In the genomic region with DNA sequence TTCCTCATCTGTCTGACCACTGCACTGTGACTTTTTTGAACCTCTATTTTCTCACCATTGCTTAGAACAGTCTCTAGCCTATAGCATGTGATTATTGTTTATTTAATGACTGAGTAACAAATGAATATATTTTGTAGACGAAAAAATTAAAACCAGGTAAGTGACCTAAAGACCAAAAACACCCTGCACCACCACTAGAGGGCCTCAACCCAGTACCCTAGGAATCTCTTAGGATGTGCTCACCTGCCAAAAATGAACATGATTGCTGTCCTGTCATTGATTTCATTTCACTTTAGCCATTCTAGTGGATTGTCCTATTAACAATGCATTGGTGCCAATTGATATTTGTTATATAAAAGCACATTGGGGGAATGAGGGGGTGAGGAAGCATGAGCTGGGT, we compare ENCODE assay signal across 11 cellular contexts.
A peak's percentile ranks its signal among the peaks of the same experiment; 100 is the strongest.
DNase-seq lines count a peak whose midpoint lies in the region; ATAC-seq and TF ChIP-seq lines count a peak whose summit lies in the region.
"Had no signal": no experiment of that assay in that cellular context is flagged by ENCODE, and none has a peak within 500 bp of the region (broad histone marks: within the 10 kb centered on the region; RNA-seq: fewer than 3 reads in every experiment).

No MANE protein-coding gene starts in this region.

- ATAC-seq in SK-N-SH treated with all-trans-retinoic acid at 6 μM for 48 hours (no peak), HG03135 (IDR thresholded peaks at IDR 0.05; ENCODE audit: unreplicated experiment) (no peak), HG03280 (IDR thresholded peaks at IDR 0.05; ENCODE audit: unreplicated experiment) (no peak)
- ATAC-seq in naive thymus-derived CD4-positive, alpha-beta T cell: no peak

- TF ChIP-seq CTCF in SK-N-SH (IDR thresholded peaks at IDR 0.05): peak; percentile 51
- TF ChIP-seq CTCF in chondrocyte (IDR thresholded peaks at IDR 0.05): peak; percentile 64
- TF ChIP-seq CTCF in neural progenitor cell (IDR thresholded peaks at IDR 0.05): peak; percentile 53

- no peaks in the 10 kb centered on the region; a peak in 1 of 4 replicates for H3K4me1 ChIP-seq in SK-N-SH (ENCODE audit: control insufficient read depth in 1 of 2, insufficient read depth in 2 of 2, low read depth in 1 of 2, low read length in 1 of 2)
- peaks cover 9% of the 10 kb centered on the region for H3K4me1 ChIP-seq in neural progenitor cell
- H3K4me1 ChIP-seq in naive thymus-derived CD4-positive, alpha-beta T cell (ENCODE audit: control insufficient read depth in 2 of 2, insufficient read depth in 2 of 2, low read length in 2 of 2): no peaks in the 10 kb centered on the region
- H3K4me1 ChIP-seq: ascending aorta had no signal

- H3K9me3 ChIP-seq in SK-N-SH (no peaks in the 10 kb centered on the region), neural progenitor cell (ENCODE audit: low read depth) (no peaks in the 10 kb centered on the region)
- no peaks in the 10 kb centered on the region for H3K9me3 ChIP-seq in naive thymus-derived CD4-positive, alpha-beta T cell (ENCODE audit: control insufficient read depth in 2 of 3, low read length in 3 of 3)
- H3K9me3 ChIP-seq: ascending aorta had no signal

- H3K36me3 Mint-ChIP-seq in chondrocyte (ENCODE audit: low read depth) (no peaks in the 10 kb centered on the region), neural progenitor cell (no peaks in the 10 kb centered on the region)
- H3K36me3 Mint-ChIP-seq in naive thymus-derived CD4-positive, alpha-beta T cell: no peaks in the 10 kb centered on the region
- H3K36me3 Mint-ChIP-seq: CD4-positive, CD25-positive, alpha-beta regulatory T cell had no signal

- H3F3A ChIP-seq in SK-N-SH (replicated peaks; ENCODE audit: insufficient read depth): no peaks in the 10 kb centered on the region
- no peaks in the 10 kb centered on the region for H3F3A ChIP-seq in neural progenitor cell (ENCODE audit: low read depth)

- H3K9me2 ChIP-seq in SK-N-SH: no peaks in the 10 kb centered on the region

- H3K27ac Mint-ChIP-seq in chondrocyte (ENCODE audit: unreplicated experiment) (no peak overlapping the region), neural progenitor cell (no peak overlapping the region)
- H3K27ac Mint-ChIP-seq in naive thymus-derived CD4-positive, alpha-beta T cell: no peak overlapping the region
- H3K27ac Mint-ChIP-seq: CD4-positive, CD25-positive, alpha-beta regulatory T cell had no signal

- H3K9ac ChIP-seq in SK-N-SH (no peak overlapping the region), neural progenitor cell (no peak overlapping the region)

- intact Hi-C loops in naive thymus-derived CD4-positive, alpha-beta T cell (cut with micrococcal nuclease): loop anchor here in 1 of 2 donors (10.0 kb wide), 1 partner anchor 1139 kb away; no protein-coding TSS in a partner anchor

- CTCF ChIA-PET in SK-N-SH (lab: Yijun Ruan, JAX): interaction anchor here (0.7 to 1.9 kb wide), 5 partner anchors 9 to 373 kb away, joined by 3 to 6 read pairs (median 3); no protein-coding TSS in a partner anchor
- CTCF ChIA-PET in naive thymus-derived CD4-positive, alpha-beta T cell (lab: Charles Lee): no interaction called here

- H3K9me3 Mint-ChIP-seq in chondrocyte (ENCODE audit: low read depth): no peaks in the 10 kb centered on the region
- H3K9me3 Mint-ChIP-seq in neural progenitor cell: no peaks in the 10 kb centered on the region
- no peaks in the 10 kb centered on the region for H3K9me3 Mint-ChIP-seq in naive thymus-derived CD4-positive, alpha-beta T cell

- H3K27ac ChIP-seq in SK-N-SH (ENCODE audit: low read depth in 2 of 2, low read length in 1 of 2) (no peak overlapping the region), neural progenitor cell (no peak overlapping the region)
- no peak overlapping the region for H3K27ac ChIP-seq in naive thymus-derived CD4-positive, alpha-beta T cell (ENCODE audit: low read depth, low read length)
- H3K27ac ChIP-seq: ascending aorta had no signal

- H4K20me1 ChIP-seq in SK-N-SH (ENCODE audit: insufficient read depth) (no peaks in the 10 kb centered on the region), neural progenitor cell (ENCODE audit: low read depth) (no peaks in the 10 kb centered on the region)

- H2AFZ ChIP-seq in SK-N-SH (ENCODE audit: low read depth) (no peak overlapping the region), neural progenitor cell (replicated peaks) (no peak overlapping the region)

- H3K4me3 Mint-ChIP-seq in chondrocyte (ENCODE audit: unreplicated experiment) (no peak overlapping the region), neural progenitor cell (no peak overlapping the region)
- no peak overlapping the region for H3K4me3 Mint-ChIP-seq in naive thymus-derived CD4-positive, alpha-beta T cell
- H3K4me3 Mint-ChIP-seq: CD4-positive, CD25-positive, alpha-beta regulatory T cell had no signal

- 81% methylated on average over 1 of the region's 1 CpG for WGBS in SK-N-SH (ENCODE audit: low lambda C conversion rate)

- H3K79me2 ChIP-seq in SK-N-SH (ENCODE audit: insufficient read depth) (no peaks in the 10 kb centered on the region), neural progenitor cell (ENCODE audit: low read depth) (no peaks in the 10 kb centered on the region)

- H3K27me3 ChIP-seq in SK-N-SH (ENCODE audit: insufficient read depth) (no peaks in the 10 kb centered on the region), neural progenitor cell (no peaks in the 10 kb centered on the region)
- no peaks in the 10 kb centered on the region for H3K27me3 ChIP-seq in naive thymus-derived CD4-positive, alpha-beta T cell (ENCODE audit: control insufficient read depth in 2 of 2, insufficient read depth in 2 of 2, low read length in 2 of 2)
- H3K27me3 ChIP-seq: ascending aorta had no signal

- DNase-seq in SK-N-SH (no peak), HuH-7 (ENCODE audit: low spot score) (peak; percentile 10), chondrocyte (ENCODE audit: low spot score) (no peak), neural progenitor cell (ENCODE audit: low spot score) (no peak)
- no peak for DNase-seq in naive thymus-derived CD4-positive, alpha-beta T cell
- DNase-seq: activated CD4-positive, alpha-beta T cell treated with anti-CD3 and anti-CD28 coated beads, Interleukin-2, amount 50 U/mL, for 4 hours had no signal

- H3K27me3 Mint-ChIP-seq in chondrocyte (ENCODE audit: low read depth) (no peaks in the 10 kb centered on the region), neural progenitor cell (ENCODE audit: insufficient read depth, low read depth) (no peaks in the 10 kb centered on the region)
- peaks cover 0 to 17% (median 4%) of the 10 kb centered on the region in 5 donors for H3K27me3 Mint-ChIP-seq in naive thymus-derived CD4-positive, alpha-beta T cell
- H3K27me3 Mint-ChIP-seq: CD4-positive, CD25-positive, alpha-beta regulatory T cell had no signal

- no peak for TF ChIP-seq EP300 in SK-N-SH (IDR thresholded peaks at IDR 0.05; ENCODE audit: borderline replicate concordance in 1 of 2, low read depth in 1 of 2, low read length in 1 of 2)

- no peak for TF ChIP-seq RAD21 in SK-N-SH (IDR thresholded peaks at IDR 0.05; ENCODE audit: low read length)

- H3K4me2 ChIP-seq in SK-N-SH: no peak overlapping the region
- H3K4me2 ChIP-seq in neural progenitor cell: no peak overlapping the region

- H3K4me3 ChIP-seq in SK-N-SH (ENCODE audit: low read depth in 2 of 2, low read length in 1 of 2): no peak overlapping the region
- H3K4me3 ChIP-seq in neural progenitor cell: no peak overlapping the region
- H3K4me3 ChIP-seq in naive thymus-derived CD4-positive, alpha-beta T cell (ENCODE audit: low read length): no peak overlapping the region
- H3K4me3 ChIP-seq: ascending aorta had no signal

- H3K36me3 ChIP-seq in SK-N-SH (replicated peaks in 1 of 2; ENCODE audit: control insufficient read depth in 1 of 2, insufficient read depth in 2 of 2, low read length in 1 of 2) (no peaks in the 10 kb centered on the region), neural progenitor cell (no peaks in the 10 kb centered on the region)
- H3K36me3 ChIP-seq in naive thymus-derived CD4-positive, alpha-beta T cell (ENCODE audit: control insufficient read depth in 2 of 3, insufficient read depth in 3 of 3, low read length in 3 of 3): no peaks in the 10 kb centered on the region
- H3K36me3 ChIP-seq: ascending aorta had no signal

- H3K4me1 Mint-ChIP-seq in chondrocyte (ENCODE audit: low read depth): peaks cover 6% of the 10 kb centered on the region
- peaks cover 6% of the 10 kb centered on the region for H3K4me1 Mint-ChIP-seq in neural progenitor cell
- no peaks in the 10 kb centered on the region for H3K4me1 Mint-ChIP-seq in naive thymus-derived CD4-positive, alpha-beta T cell
- H3K4me1 Mint-ChIP-seq: CD4-positive, CD25-positive, alpha-beta regulatory T cell had no signal

- POLR2A ChIA-PET in SK-N-SH (lab: Yijun Ruan, JAX): no interaction called here
- POLR2A ChIA-PET in naive thymus-derived CD4-positive, alpha-beta T cell (lab: Charles Lee): no interaction called here

TF ChIP-seq in SK-N-SH, 30 proteins besides CTCF, POLR2A, EP300 and RAD21:
- TF ChIP-seq RXRA (IDR thresholded peaks at IDR 0.05; ENCODE audit: borderline replicate concordance, low read depth) (no peak), SIN3A (IDR thresholded peaks at IDR 0.05; ENCODE audit: borderline replicate concordance, low read depth, low read length) (no peak), TEAD4 (IDR thresholded peaks at IDR 0.05; ENCODE audit: borderline replicate concordance, insufficient read depth) (no peak), PBX3 (IDR thresholded peaks at IDR 0.05) (no peak)

TF ChIP-seq in SK-N-SH treated with all-trans-retinoic acid at 6 μM for 48 hours, 23 proteins besides CTCF, POLR2A, EP300 and RAD21:
- TF ChIP-seq TCF4 (CRISPR knock-in tag; IDR thresholded peaks at IDR 0.05; ENCODE audit: borderline replicate concordance) (no peak), ARNTL (CRISPR knock-in tag; IDR thresholded peaks at IDR 0.05; ENCODE audit: borderline replicate concordance, low read depth) (no peak), RARB (CRISPR knock-in tag; IDR thresholded peaks at IDR 0.05) (no peak)
